1 cellular context compared by ENCODE assay signal in the genomic region with DNA sequence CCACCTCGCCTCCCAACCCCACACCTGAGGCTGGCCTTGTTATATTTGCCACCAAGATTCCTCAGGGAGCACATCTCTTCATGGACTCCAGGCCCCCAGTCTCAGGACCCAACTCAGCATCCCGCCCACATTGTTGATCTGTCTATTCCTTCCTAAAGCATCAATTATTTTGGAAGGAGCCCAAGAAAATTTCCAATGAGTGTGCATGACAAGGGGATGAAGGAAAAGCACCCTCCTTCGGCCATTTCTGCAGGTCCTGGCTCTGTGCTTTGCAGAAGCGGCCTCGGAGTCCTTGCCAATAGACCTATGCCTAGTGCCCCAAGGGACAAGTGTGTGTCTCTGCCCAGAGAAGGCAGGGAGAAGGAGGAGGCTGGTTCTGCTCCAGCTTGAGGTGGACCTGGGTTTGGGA.
TF ChIP-seq lines count a peak whose summit lies in the region.

No MANE protein-coding gene starts in this region.

TF ChIP-seq in GM23338, 12 proteins besides CTCF, POLR2A, EP300 and RAD21 (continued from another document):
- TF ChIP-seq, protein P1, sequence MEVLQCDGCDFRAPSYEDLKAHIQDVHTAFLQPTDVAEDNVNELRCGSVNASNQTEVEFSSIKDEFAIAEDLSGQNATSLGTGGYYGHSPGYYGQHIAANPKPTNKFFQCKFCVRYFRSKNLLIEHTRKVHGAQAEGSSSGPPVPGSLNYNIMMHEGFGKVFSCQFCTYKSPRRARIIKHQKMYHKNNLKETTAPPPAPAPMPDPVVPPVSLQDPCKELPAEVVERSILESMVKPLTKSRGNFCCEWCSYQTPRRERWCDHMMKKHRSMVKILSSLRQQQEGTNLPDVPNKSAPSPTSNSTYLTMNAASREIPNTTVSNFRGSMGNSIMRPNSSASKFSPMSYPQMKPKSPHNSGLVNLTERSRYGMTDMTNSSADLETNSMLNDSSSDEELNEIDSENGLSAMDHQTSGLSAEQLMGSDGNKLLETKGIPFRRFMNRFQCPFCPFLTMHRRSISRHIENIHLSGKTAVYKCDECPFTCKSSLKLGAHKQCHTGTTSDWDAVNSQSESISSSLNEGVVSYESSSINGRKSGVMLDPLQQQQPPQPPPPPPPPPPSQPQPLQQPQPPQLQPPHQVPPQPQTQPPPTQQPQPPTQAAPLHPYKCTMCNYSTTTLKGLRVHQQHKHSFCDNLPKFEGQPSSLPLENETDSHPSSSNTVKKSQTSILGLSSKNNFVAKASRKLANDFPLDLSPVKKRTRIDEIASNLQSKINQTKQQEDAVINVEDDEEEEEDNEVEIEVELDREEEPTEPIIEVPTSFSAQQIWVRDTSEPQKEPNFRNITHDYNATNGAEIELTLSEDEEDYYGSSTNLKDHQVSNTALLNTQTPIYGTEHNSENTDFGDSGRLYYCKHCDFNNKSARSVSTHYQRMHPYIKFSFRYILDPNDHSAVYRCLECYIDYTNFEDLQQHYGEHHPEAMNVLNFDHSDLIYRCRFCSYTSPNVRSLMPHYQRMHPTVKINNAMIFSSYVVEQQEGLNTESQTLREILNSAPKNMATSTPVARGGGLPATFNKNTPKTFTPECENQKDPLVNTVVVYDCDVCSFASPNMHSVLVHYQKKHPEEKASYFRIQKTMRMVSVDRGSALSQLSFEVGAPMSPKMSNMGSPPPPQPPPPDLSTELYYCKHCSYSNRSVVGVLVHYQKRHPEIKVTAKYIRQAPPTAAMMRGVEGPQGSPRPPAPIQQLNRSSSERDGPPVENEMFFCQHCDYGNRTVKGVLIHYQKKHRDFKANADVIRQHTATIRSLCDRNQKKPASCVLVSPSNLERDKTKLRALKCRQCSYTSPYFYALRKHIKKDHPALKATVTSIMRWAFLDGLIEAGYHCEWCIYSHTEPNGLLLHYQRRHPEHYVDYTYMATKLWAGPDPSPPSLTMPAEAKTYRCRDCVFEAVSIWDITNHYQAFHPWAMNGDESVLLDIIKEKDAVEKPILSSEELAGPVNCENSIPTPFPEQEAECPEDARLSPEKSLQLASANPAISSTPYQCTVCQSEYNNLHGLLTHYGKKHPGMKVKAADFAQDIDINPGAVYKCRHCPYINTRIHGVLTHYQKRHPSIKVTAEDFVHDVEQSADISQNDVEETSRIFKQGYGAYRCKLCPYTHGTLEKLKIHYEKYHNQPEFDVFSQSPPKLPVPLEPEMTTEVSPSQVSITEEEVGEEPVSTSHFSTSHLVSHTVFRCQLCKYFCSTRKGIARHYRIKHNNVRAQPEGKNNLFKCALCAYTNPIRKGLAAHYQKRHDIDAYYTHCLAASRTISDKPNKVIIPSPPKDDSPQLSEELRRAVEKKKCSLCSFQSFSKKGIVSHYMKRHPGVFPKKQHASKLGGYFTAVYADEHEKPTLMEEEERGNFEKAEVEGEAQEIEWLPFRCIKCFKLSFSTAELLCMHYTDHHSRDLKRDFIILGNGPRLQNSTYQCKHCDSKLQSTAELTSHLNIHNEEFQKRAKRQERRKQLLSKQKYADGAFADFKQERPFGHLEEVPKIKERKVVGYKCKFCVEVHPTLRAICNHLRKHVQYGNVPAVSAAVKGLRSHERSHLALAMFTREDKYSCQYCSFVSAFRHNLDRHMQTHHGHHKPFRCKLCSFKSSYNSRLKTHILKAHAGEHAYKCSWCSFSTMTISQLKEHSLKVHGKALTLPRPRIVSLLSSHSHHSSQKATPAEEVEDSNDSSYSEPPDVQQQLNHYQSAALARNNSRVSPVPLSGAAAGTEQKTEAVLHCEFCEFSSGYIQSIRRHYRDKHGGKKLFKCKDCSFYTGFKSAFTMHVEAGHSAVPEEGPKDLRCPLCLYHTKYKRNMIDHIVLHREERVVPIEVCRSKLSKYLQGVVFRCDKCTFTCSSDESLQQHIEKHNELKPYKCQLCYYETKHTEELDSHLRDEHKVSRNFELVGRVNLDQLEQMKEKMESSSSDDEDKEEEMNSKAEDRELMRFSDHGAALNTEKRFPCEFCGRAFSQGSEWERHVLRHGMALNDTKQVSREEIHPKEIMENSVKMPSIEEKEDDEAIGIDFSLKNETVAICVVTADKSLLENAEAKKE (CRISPR knock-in tag; IDR thresholded peaks at IDR 0.05): no peak
- TF ChIP-seq ETS1 (IDR thresholded peaks at IDR 0.05) (no peak), ZNF331 (CRISPR knock-in tag; IDR thresholded peaks at IDR 0.05; ENCODE audit: low read depth) (no peak), EZH2 (IDR thresholded peaks at IDR 0.05; ENCODE audit: low read depth, unreplicated experiment) (no peak)
